In genomic region chr9:129422843-129423700, GRCh38 we compare ENCODE assay signal across 13 cellular contexts.
DNase-seq lines count a peak whose midpoint lies in the region; ATAC-seq, FAIRE-seq and TF ChIP-seq lines count a peak whose summit lies in the region.
"Had no signal": no experiment of that assay in that cellular context is flagged by ENCODE, and none has a peak within 500 bp of the region (broad histone marks: within the 10 kb centered on the region; RNA-seq: fewer than 3 reads in every experiment).

No MANE protein-coding gene starts in this region.

- H3K27ac ChIP-seq in heart left ventricle (no peak overlapping the region), lower lobe of right lung (no peak overlapping the region), dorsolateral prefrontal cortex (peak overlapping the region in 22 of 59 donors; percentile 1 to 72 (median 30))
- H3K27ac ChIP-seq: HL-60 had no signal

- DNase-seq in heart left ventricle (peak in 1 of 5 donors; percentile 48), cardiac septum (ENCODE audit: low spot score) (no peak), lower lobe of right lung (peak; percentile 60), ureter (ENCODE audit: low spot score) (peak; percentile 63), dorsolateral prefrontal cortex (no peak), urothelium cell line (ENCODE audit: low spot score) (no peak)
- DNase-seq: activated effector memory CD4-positive, alpha-beta T cell treated with anti-CD3 and anti-CD28 coated beads, Interleukin-2, amount 50 U/mL, for 16 hours; stimulated activated naive CD4-positive, alpha-beta T cell treated with Interleukin-2 at 50 U/mL for 16 hours; T-helper 9 cell had no signal

- TF ChIP-seq CTCF in heart left ventricle (IDR thresholded peaks at IDR 0.05) (no peak), brain (conservative IDR thresholded peaks at IDR 0.05) (no peak), lower lobe of right lung (IDR thresholded peaks at IDR 0.05) (no peak), dorsolateral prefrontal cortex (IDR thresholded peaks at IDR 0.05 in 54 of 56, conservative IDR thresholded peaks at IDR 0.05 in 2 of 56; ENCODE audit: low read depth in 1 of 56, partially characterized antibody in 56 of 56) (no peak)

- H3K27me3 Mint-ChIP-seq in brain = peaks cover 8% of the 10 kb centered on the region

- H3K27me3 ChIP-seq in heart left ventricle = no peaks in the 10 kb centered on the region
- no peaks in the 10 kb centered on the region for H3K27me3 ChIP-seq in lower lobe of right lung (ENCODE audit: low read depth)
- no peaks in the 10 kb centered on the region for H3K27me3 ChIP-seq in dorsolateral prefrontal cortex

- H3K4me3 Mint-ChIP-seq in brain = no peak overlapping the region

- WGBS in heart left ventricle, 4 donors = 47 to 57% (median 50%) methylated on average over 17 to 18 of the region's 18 CpGs

- H3K36me3 ChIP-seq in heart left ventricle (no peaks in the 10 kb centered on the region), lower lobe of right lung (no peaks in the 10 kb centered on the region)

- peaks cover 0 to 15% (median 12%) of the 10 kb centered on the region in 5 experiments for H3K9me3 Mint-ChIP-seq in brain

- no peak for TF ChIP-seq POLR2A in heart left ventricle (IDR thresholded peaks at IDR 0.05)

- ATAC-seq in heart left ventricle (peak in 3 of 4 donors; percentile 35 to 84 (median 41)), lower lobe of right lung (peak in 1 of 2 donors; percentile 25), HG03196 (IDR thresholded peaks at IDR 0.05; ENCODE audit: unreplicated experiment) (no peak)

- H3K4me1 Mint-ChIP-seq in brain = peaks cover 55% of the 10 kb centered on the region

- H3K4me3 ChIP-seq in heart left ventricle (no peak overlapping the region), lower lobe of right lung (no peak overlapping the region), dorsolateral prefrontal cortex (no peak overlapping the region)

- no peaks in the 10 kb centered on the region for H3K36me3 Mint-ChIP-seq in brain

- H3K4me1 ChIP-seq in heart left ventricle = peaks cover 0 to 12% (median 2%) of the 10 kb centered on the region in 12 donors
- no peaks in the 10 kb centered on the region for H3K4me1 ChIP-seq in lower lobe of right lung

- intact Hi-C loops in heart left ventricle (cut with DNase I) = no loop called here
- intact Hi-C loops in cardiac septum (cut with DNase I) = no loop called here
- intact Hi-C loops in lower lobe of right lung (cut with DNase I) = no loop called here
- intact Hi-C loops in dorsolateral prefrontal cortex (cut with DNase I) = no loop called here

- FAIRE-seq in urothelium cell line (lab: Jason Lieb, UNC) = no peak
- FAIRE-seq: colon had no signal

- H3K9me3 ChIP-seq in heart left ventricle = peaks cover 0 to 5% (median 0%) of the 10 kb centered on the region in 12 donors
- H3K9me3 ChIP-seq in lower lobe of right lung = no peaks in the 10 kb centered on the region

- peak overlapping the region; percentile 40 to 95 (median 85) for H3K27ac Mint-ChIP-seq in brain

Comparison
In these comparisons a context has a peak if more than half of its experiments do, and no peak if none do; other contexts are left out.
1. DNase-seq: peak in lower lobe of right lung (single experiment) and ureter (single experiment); none in cardiac septum (single experiment), dorsolateral prefrontal cortex (0 of 10) and urothelium cell line (single experiment).